Comparison of ENCODE assay signal across 1 cellular context in genomic region chr7:65749518-65749917, GRCh38.
TF ChIP-seq lines count a peak whose summit lies in the region.

No MANE protein-coding gene starts in this region.

TF ChIP-seq in H1, 55 proteins besides CTCF, POLR2A, EP300 and RAD21 (continued from another document):
- TF ChIP-seq CHD7 (IDR thresholded peaks at IDR 0.05; ENCODE audit: insufficient replicate concordance, low read length) (no peak), CTBP2 (IDR thresholded peaks at IDR 0.05; ENCODE audit: borderline replicate concordance, insufficient read depth, insufficient read length, low read length) (no peak), GTF2F1 (IDR thresholded peaks at IDR 0.05; ENCODE audit: borderline replicate concordance, low read depth, low read length) (no peak), RNF2 (IDR thresholded peaks at IDR 0.05; ENCODE audit: borderline replicate concordance, low read depth, low read length, missing control alignments, poor library complexity, severe bottlenecking) (no peak), NRF1 (IDR thresholded peaks at IDR 0.05; ENCODE audit: low read depth, low read length) (no peak), SUZ12 (IDR thresholded peaks at IDR 0.05; ENCODE audit: low read length) (no peak), CHD2 (IDR thresholded peaks at IDR 0.05; ENCODE audit: low read length) (no peak), CREB1 (IDR thresholded peaks at IDR 0.05) (no peak), ATF3 (IDR thresholded peaks at IDR 0.05; ENCODE audit: insufficient read depth, low read depth, low read length) (no peak), KDM1A (IDR thresholded peaks at IDR 0.05; ENCODE audit: borderline replicate concordance, low read length) (no peak), KDM4A (IDR thresholded peaks at IDR 0.05; ENCODE audit: low read depth, low read length, severe bottlenecking) (no peak), SP2 (IDR thresholded peaks at IDR 0.05; ENCODE audit: low read length) (no peak), MAX (IDR thresholded peaks at IDR 0.05) (no peak)
- TF ChIP-seq, protein P1, sequence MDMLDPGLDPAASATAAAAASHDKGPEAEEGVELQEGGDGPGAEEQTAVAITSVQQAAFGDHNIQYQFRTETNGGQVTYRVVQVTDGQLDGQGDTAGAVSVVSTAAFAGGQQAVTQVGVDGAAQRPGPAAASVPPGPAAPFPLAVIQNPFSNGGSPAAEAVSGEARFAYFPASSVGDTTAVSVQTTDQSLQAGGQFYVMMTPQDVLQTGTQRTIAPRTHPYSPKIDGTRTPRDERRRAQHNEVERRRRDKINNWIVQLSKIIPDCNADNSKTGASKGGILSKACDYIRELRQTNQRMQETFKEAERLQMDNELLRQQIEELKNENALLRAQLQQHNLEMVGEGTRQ (IDR thresholded peaks at IDR 0.05; ENCODE audit: low read length): no peak
- TF ChIP-seq, protein P2, sequence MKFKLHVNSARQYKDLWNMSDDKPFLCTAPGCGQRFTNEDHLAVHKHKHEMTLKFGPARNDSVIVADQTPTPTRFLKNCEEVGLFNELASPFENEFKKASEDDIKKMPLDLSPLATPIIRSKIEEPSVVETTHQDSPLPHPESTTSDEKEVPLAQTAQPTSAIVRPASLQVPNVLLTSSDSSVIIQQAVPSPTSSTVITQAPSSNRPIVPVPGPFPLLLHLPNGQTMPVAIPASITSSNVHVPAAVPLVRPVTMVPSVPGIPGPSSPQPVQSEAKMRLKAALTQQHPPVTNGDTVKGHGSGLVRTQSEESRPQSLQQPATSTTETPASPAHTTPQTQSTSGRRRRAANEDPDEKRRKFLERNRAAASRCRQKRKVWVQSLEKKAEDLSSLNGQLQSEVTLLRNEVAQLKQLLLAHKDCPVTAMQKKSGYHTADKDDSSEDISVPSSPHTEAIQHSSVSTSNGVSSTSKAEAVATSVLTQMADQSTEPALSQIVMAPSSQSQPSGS (IDR thresholded peaks at IDR 0.05; ENCODE audit: low read length): no peak
TF ChIP-seq in H1: peak in this region for 0.
